In the genomic region with DNA sequence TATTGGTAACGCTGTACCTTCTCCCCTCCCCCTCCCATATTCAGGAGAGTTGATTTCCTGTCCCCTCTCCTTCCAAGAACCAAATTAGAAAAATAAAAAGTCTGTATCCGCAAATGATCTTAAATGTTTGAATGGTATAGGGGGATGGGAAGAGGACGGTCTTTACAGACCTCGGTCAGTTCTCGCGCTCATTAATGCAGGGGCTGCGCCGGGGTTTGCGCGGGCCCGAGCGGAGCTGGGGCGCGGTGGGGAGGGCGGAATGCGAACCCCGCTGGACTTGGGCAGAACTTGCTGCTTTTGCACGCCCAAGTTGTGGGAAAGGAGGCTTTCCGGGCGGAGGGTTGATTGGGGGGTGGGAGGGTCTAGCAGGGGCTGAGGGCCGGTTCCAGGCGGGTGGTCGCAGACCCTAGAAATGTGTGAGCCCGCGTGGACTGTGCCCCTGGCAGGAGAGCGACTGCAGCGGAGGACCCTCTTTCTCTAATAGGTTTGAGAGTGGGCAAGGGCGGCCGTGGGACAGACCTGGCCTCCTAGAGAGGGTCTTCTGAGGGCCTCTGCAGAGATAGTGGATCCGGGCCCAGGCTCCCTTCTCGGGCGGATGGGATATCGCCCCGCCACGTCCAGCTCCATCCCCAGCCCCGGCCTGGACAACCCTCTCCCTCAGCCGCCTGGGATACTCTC, we compare ENCODE assay signal across 8 cellular contexts. TPM values are rescaled to one million over a fixed set of nuclear protein-coding genes. Genes with fewer than 3 reads are reported as not detected.
DNase-seq lines count a peak whose midpoint lies in the region; ATAC-seq, FAIRE-seq and TF ChIP-seq lines count a peak whose summit lies in the region.

No MANE protein-coding gene starts in this region.

- CTCF ChIA-PET in GM12878 (lab: Yijun Ruan, JAX), result interaction anchor here (1.3 to 13.0 kb wide), 2 partner anchors 12 to 17 kb away, joined by 3 to 212 read pairs; a partner anchor contains a TSS

- no peaks in the 10 kb centered on the region for H4K20me1 ChIP-seq in GM12878 (ENCODE audit: control insufficient read depth, insufficient read depth)

- no peak for TF ChIP-seq RAD21 in GM12878 (IDR thresholded peaks at IDR 0.05; ENCODE audit: insufficient read depth, low read depth, low read length)

- DNase-seq in GM12878 (ENCODE audit: low read depth, low spot score), result no peak
- no peak for DNase-seq in GF-D8 (lab: John Stamatoyannopoulos, UW)
- DNase-seq in NCI-H2227 treated with DMSO at 0.1 percent for 48 hours (lab: John Stamatoyannopoulos, UW), result no peak

- POLR2A ChIA-PET in GM12878 (lab: Charles Lee), result interaction anchor here (1.1 to 11.7 kb wide), 5 partner anchors 8 to 283 kb away, joined by 3 to 163 read pairs (median 17); a partner anchor contains a TSS

- H3K4me3 ChIP-seq in GM12878, result no peak overlapping the region
- H3K4me3 ChIP-seq in iPS-11a (ENCODE audit: low read depth, low read length), result peak overlapping the region; percentile 35
- peak overlapping the region; percentile 44 for H3K4me3 ChIP-seq in rectal smooth muscle tissue (ENCODE audit: low read length)

- BruUV-seq in GM12878 (replicated peaks; lab: Mats Ljungman, UMichigan), result no TSS peak

- H3K36me3 ChIP-seq in ES-I3 (ENCODE audit: insufficient read depth, low read length), result no peaks in the 10 kb centered on the region
- no peaks in the 10 kb centered on the region; a peak in 1 of 4 replicates for H3K36me3 ChIP-seq in GM12878 (ENCODE audit: control insufficient read depth in 2 of 2, insufficient read depth in 2 of 2, low read length in 1 of 2)
- H3K36me3 ChIP-seq in rectal smooth muscle tissue (ENCODE audit: control insufficient read depth, insufficient read depth, low read length), result peaks cover 10% of the 10 kb centered on the region

- no peak for TF ChIP-seq POLR2A in GM12878 (IDR thresholded peaks at IDR 0.05; ENCODE audit: low read depth, low read length)

- in situ Hi-C loops in GM12878 (cut with MboI), result loop anchor here (10.0 kb wide), 1 partner anchor 1077 kb away; no protein-coding TSS in a partner anchor

- ATAC-seq in GM12878, result peak; percentile 20; the same call in 2 of the 3 replicates
- ATAC-seq in GM19452 (IDR thresholded peaks at IDR 0.05; ENCODE audit: unreplicated experiment), result no peak
- ATAC-seq in GM21737 (IDR thresholded peaks at IDR 0.05; ENCODE audit: unreplicated experiment), result no peak

- H2AFZ ChIP-seq in GM12878 (ENCODE audit: control insufficient read depth, low read depth, low read length), result peak overlapping the region; percentile 21; the same call in 1 of the 2 replicates

- H3K9me3 ChIP-seq in ES-I3 (ENCODE audit: control insufficient read depth, insufficient read depth, low read length) (no peaks in the 10 kb centered on the region), GM12878 (replicated peaks; ENCODE audit: control insufficient read depth, insufficient read depth, low read length) (no peaks in the 10 kb centered on the region; the same call in 2 of the 3 replicates)

- SMC1A ChIA-PET in GM12878 (lab: Charles Lee; ENCODE audit: uncharacterized antibody, unreplicated experiment), result interaction anchor here (1.0 to 6.1 kb wide), 6 partner anchors 8 to 904 kb away, joined by 3 to 103 read pairs (median 10); a partner anchor contains a TSS

- peaks cover 24% of the 10 kb centered on the region for H3K4me1 ChIP-seq in ES-I3 (ENCODE audit: insufficient read depth, low read length)
- H3K4me1 ChIP-seq in GM12878 (ENCODE audit: control insufficient read depth, insufficient read depth, low read length), result no peaks in the 10 kb centered on the region
- peaks cover 6% of the 10 kb centered on the region for H3K4me1 ChIP-seq in rectal smooth muscle tissue (ENCODE audit: control insufficient read depth, insufficient read depth, low read length)

- H3K27me3 ChIP-seq in GM12878 (replicated peaks in 1 of 2; ENCODE audit: control insufficient read depth in 2 of 2, insufficient read depth in 2 of 2, low read length in 1 of 2), result no peaks in the 10 kb centered on the region
- H3K27me3 ChIP-seq in rectal smooth muscle tissue (ENCODE audit: control insufficient read depth, insufficient read depth, low read length), result no peaks in the 10 kb centered on the region

- H3K9ac ChIP-seq in ES-I3 (ENCODE audit: low read depth, low read length) (peak overlapping the region; percentile 62; the same call in 1 of the 2 replicates), GM12878 (ENCODE audit: control insufficient read depth, insufficient read depth, low read length) (peak overlapping the region; percentile 58), rectal smooth muscle tissue (ENCODE audit: low read length) (no peak overlapping the region)

- H3K27ac ChIP-seq in GM12878 (ENCODE audit: control insufficient read depth, insufficient read depth) (0 out of 2 replicates have a peak overlapping the region, but pooled peaks have one; percentile 19), rectal smooth muscle tissue (ENCODE audit: low read depth, low read length) (peak overlapping the region; percentile 75)

- WGBS in GM12878 (ENCODE audit: insufficient coverage, insufficient replicate concordance, low lambda C conversion rate, missing lambda C conversion rate), result 38% methylated on average over 27 of the region's 37 CpGs

- FAIRE-seq in GM12878 (lab: Jason Lieb, UNC), result no peak

- no peak for TF ChIP-seq EP300 in GM12878 (IDR thresholded peaks at IDR 0.05; ENCODE audit: borderline replicate concordance in 1 of 2, control insufficient read depth in 1 of 2, low read depth in 2 of 2, low read length in 2 of 2)

- TF ChIP-seq CTCF in GM12878 (IDR thresholded peaks at IDR 0.05 in 2 of 3, conservative IDR thresholded peaks at IDR 0.05 in 1 of 3; ENCODE audit: control insufficient read depth in 2 of 3, extremely low read depth in 1 of 3, insufficient read depth in 1 of 3, low read depth in 3 of 3, low read length in 3 of 3), result no peak

- H3K79me2 ChIP-seq in GM12878 (ENCODE audit: control insufficient read depth, insufficient read depth, low read length), result no peaks in the 10 kb centered on the region

- RAD21 ChIA-PET in GM12878 (lab: Charles Lee; ENCODE audit: unreplicated experiment), result interaction anchor here (0.6 to 10.3 kb wide), 9 partner anchors 12 to 904 kb away, joined by 3 to 252 read pairs (median 7); a partner anchor contains a TSS

- H3K4me2 ChIP-seq in GM12878 (ENCODE audit: control insufficient read depth, insufficient read depth), result peak overlapping the region; percentile 48; the same call in 1 of the 2 replicates

- intact Hi-C loops in GM12878 (cut with micrococcal nuclease; ENCODE audit: unreplicated experiment), result loop anchor here (5.0 to 10.0 kb wide), 2 partner anchors 494 to 837 kb away; no protein-coding TSS in a partner anchor

TF ChIP-seq in GM12878, 131 proteins besides CTCF, POLR2A, EP300 and RAD21:
- no peak for TF ChIP-seq CREM (IDR thresholded peaks at IDR 0.05; ENCODE audit: low read depth)
- no peak for TF ChIP-seq JUND (IDR thresholded peaks at IDR 0.05; ENCODE audit: low read depth, low read length)
- TF ChIP-seq BHLHE40 (IDR thresholded peaks at IDR 0.05; ENCODE audit: borderline replicate concordance in 1 of 2, low read depth in 2 of 2, low read length in 1 of 2), result no peak
- TF ChIP-seq CHD1 (IDR thresholded peaks at IDR 0.05; ENCODE audit: low read depth, low read length), result peak; percentile 69; the same call in 1 of the 2 replicates
- TF ChIP-seq, protein P1, sequence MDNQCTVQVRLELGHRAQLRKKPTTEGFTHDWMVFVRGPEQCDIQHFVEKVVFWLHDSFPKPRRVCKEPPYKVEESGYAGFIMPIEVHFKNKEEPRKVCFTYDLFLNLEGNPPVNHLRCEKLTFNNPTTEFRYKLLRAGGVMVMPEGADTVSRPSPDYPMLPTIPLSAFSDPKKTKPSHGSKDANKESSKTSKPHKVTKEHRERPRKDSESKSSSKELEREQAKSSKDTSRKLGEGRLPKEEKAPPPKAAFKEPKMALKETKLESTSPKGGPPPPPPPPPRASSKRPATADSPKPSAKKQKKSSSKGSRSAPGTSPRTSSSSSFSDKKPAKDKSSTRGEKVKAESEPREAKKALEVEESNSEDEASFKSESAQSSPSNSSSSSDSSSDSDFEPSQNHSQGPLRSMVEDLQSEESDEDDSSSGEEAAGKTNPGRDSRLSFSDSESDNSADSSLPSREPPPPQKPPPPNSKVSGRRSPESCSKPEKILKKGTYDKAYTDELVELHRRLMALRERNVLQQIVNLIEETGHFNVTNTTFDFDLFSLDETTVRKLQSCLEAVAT (IDR thresholded peaks at IDR 0.05), result 0 out of 2 replicates have a peak, but pooled peaks have one; percentile 46

RNA-seq across cellular contexts. Expression of a gene that starts 11.1 kb away (rescaled TPM):
- total RNA-seq in GM12878 (2013; cell fraction: nucleolus; rRNA removed), result 21.4 and 23.4 TPM in 2 replicates
- total RNA-seq in GM12878 (2014; rRNA removed) (0.82 and 1.1 TPM in 2 replicates), GM12878 (2014; rRNA removed; fragmentation: Illumina TruSeq; extraction: Trizol) (1.7 and 1.9 TPM in 2 replicates), GM12878 (2021) (9.4 and 10.1 TPM in 2 replicates)
- 0.34 TPM for polyA plus RNA-seq in GM12878 (2011; ENCODE audit: low read depth)
- polyA plus RNA-seq in GM12878 (2011; rRNA removed) (8.7 and 10.0 TPM in 2 replicates), GM12878 (2014; fragmentation: Illumina TruSeq; extraction: Trizol) (6.9 TPM in 2 replicates), GM12878 (2014; fragmentation: Nextera tagmentation; extraction: Ambion mirVana) (1 to 10 TPM; 2.3 to 3.2 TPM), GM12878 (2014; rRNA removed) (3.7 and 6.6 TPM in 2 replicates), GM12878 (2016; fragmentation: Nextera tagmentation; extraction: Ambion mirVana) (1 to 10 TPM; 1.8 to 3.1 TPM)
- 13.9 and 14.3 TPM in 2 replicates for polyA plus RNA-seq in GM12878 (2011; cell fraction: cytosol; rRNA removed)
- polyA plus RNA-seq in GM12878 (2011; cell fraction: nucleus; rRNA removed), result 14.0 and 17.0 TPM in 2 replicates
- polyA plus RNA-seq in GM12878 (2012), result 2.4 and 2.6 TPM in 2 replicates
- polyA minus RNA-seq in GM12878 (2011; rRNA and poly(A)+ RNA removed), result 7.2 and 11.2 TPM in 2 replicates
- polyA minus RNA-seq in GM12878 (2011; cell fraction: cytosol; rRNA and poly(A)+ RNA removed), result 12.4 and 19.1 TPM in 2 replicates
- 9.9 and 15.4 TPM in 2 replicates for polyA minus RNA-seq in GM12878 (2011; cell fraction: nucleus; rRNA and poly(A)+ RNA removed)
